ENCODE assay signal across 1 cellular context in genomic region chr2:207126724-207127314, GRCh38.
A peak's percentile ranks its signal among the peaks of the same experiment; 100 is the strongest.
TF ChIP-seq lines count a peak whose summit lies in the region.

No MANE protein-coding gene starts in this region.

TF ChIP-seq in IMR-90, 13 proteins besides CTCF, POLR2A, EP300 and RAD21 (continued from another document):
- TF ChIP-seq NFE2L2 (IDR thresholded peaks at IDR 0.05; ENCODE audit: low read depth, low read length) (0 out of 2 replicates have a peak, but pooled peaks have one; percentile 37), ELK1 (IDR thresholded peaks at IDR 0.05; ENCODE audit: borderline replicate concordance, low read depth, low read length) (no peak), MXI1 (IDR thresholded peaks at IDR 0.05; ENCODE audit: borderline replicate concordance, low read depth, low read length) (no peak)
